Comparison of ENCODE assay signal across 10 cellular contexts in the genomic region with DNA sequence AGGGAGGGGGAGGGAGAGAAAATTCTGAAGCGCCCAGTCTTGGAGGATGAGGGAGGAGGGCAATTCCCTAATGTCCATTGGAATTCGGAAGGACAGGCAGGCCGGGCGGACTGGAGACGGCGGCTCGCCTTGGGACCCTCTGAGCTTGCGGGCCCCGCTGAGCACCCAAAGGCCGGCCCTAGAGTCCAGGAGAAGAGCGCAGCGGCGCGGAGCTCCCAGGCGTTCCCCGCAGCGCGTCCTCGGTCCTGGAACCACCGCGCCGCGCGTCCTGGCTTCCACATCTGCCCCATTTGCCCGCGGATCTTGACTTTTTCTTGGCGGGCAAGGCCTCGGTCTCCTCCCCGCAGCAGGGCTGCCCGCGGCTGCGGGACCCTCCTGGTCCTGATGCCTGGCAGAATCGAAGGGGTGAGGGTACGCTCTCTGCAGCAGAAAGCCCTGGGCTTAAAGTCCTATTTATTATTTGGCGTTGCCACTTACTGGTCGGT. TPM values are rescaled to one million over a fixed set of nuclear protein-coding genes. Genes with fewer than 3 reads are reported as not detected.
DNase-seq lines count a peak whose midpoint lies in the region; ATAC-seq and TF ChIP-seq lines count a peak whose summit lies in the region.
"Had no signal": no experiment of that assay in that cellular context is flagged by ENCODE, and none has a peak within 500 bp of the region (broad histone marks: within the 10 kb centered on the region; RNA-seq: fewer than 3 reads in every experiment).

No MANE protein-coding gene starts in this region.

- peaks cover 0 to 8% (median 8%) of the 10 kb centered on the region in 3 donors for H3K9me3 Mint-ChIP-seq in T-cell

- H3K27me3 ChIP-seq in mesendoderm (ENCODE audit: insufficient read depth, low read length, poor library complexity) (no peaks in the 10 kb centered on the region), thyroid gland (no peaks in the 10 kb centered on the region)

- peak; percentile 10 for DNase-seq in DMS 273 (lab: John Stamatoyannopoulos, UW; ENCODE audit: unreplicated experiment)
- DNase-seq in DMS 273 treated with DMSO at 0.1 percent for 48 hours (lab: John Stamatoyannopoulos, UW), result no peak
- DNase-seq in coronary artery (ENCODE audit: low spot score), result peak; percentile 66
- peak; percentile 50 for DNase-seq in mesendoderm
- peak in 1 of 2 donors; percentile 22 for DNase-seq in thyroid gland
- no peak for DNase-seq in caudate nucleus (lab: John Stamatoyannopoulos, UW)
- no peak for DNase-seq in stimulated activated CD4-positive, alpha-beta T cell treated with anti-CD3 and anti-CD28 coated beads, Interleukin-4, amount 100 ng/mL, for 1 hour
- no peak for DNase-seq in T-cell
- DNase-seq: 8988T had no signal

- no peak overlapping the region for H3K4ac ChIP-seq in mesendoderm (ENCODE audit: low read depth, low read length)

- no peak overlapping the region for H2AK5ac ChIP-seq in mesendoderm (ENCODE audit: low read length)

- H3K79me1 ChIP-seq in mesendoderm (ENCODE audit: low read length), result no peaks in the 10 kb centered on the region

- no peaks in the 10 kb centered on the region for H3K36me3 Mint-ChIP-seq in T-cell

- no peak overlapping the region for H4K8ac ChIP-seq in mesendoderm (ENCODE audit: low read depth, low read length)

- CTCF ChIA-PET in T-cell (lab: Charles Lee), result no interaction called here

- H3K23ac ChIP-seq in mesendoderm (ENCODE audit: low read length), result no peak overlapping the region

- H3K79me2 ChIP-seq in mesendoderm (ENCODE audit: control insufficient read depth, insufficient read depth, low read length), result no peaks in the 10 kb centered on the region

- H3K4me1 ChIP-seq in mesendoderm (ENCODE audit: control insufficient read depth, low read depth, low read length), result peaks cover 6% of the 10 kb centered on the region
- H3K4me1 ChIP-seq in thyroid gland, result peaks cover 50 to 66% of the 10 kb centered on the region in 2 donors

- H4K5ac ChIP-seq in mesendoderm (ENCODE audit: low read length), result no peak overlapping the region

- H2BK5ac ChIP-seq in mesendoderm (ENCODE audit: low read length), result no peak overlapping the region

- no peak for ATAC-seq in T-cell (replicated peaks in 1 of 4)
- ATAC-seq: GM12878 had no signal

- H3K4me2 ChIP-seq in mesendoderm (ENCODE audit: low read length), result peak overlapping the region; percentile 99

- peaks cover 0 to 2% (median 0%) of the 10 kb centered on the region in 3 donors for H3K4me1 Mint-ChIP-seq in T-cell

- H3K27me3 Mint-ChIP-seq in T-cell, result peaks cover 46 to 65% of the 10 kb centered on the region in 2 donors

- TF ChIP-seq CTCF in coronary artery (IDR thresholded peaks at IDR 0.05) (no peak), thyroid gland (IDR thresholded peaks at IDR 0.05) (no peak)

- no peak overlapping the region for H3K4me3 Mint-ChIP-seq in T-cell

- H3K18ac ChIP-seq in mesendoderm (ENCODE audit: low read length), result peak overlapping the region; percentile 30

- peak overlapping the region; percentile 87 for H3K56ac ChIP-seq in mesendoderm (ENCODE audit: low read length)

- H3K9me3 ChIP-seq in thyroid gland, result no peaks in the 10 kb centered on the region

- intact Hi-C loops in thyroid gland (cut with DNase I), result no loop called here

- H3K4me3 ChIP-seq in coronary artery (peak overlapping the region; percentile 64), mesendoderm (ENCODE audit: low read length) (peak overlapping the region; percentile 54), thyroid gland (replicated peaks in 1 of 3) (peak overlapping the region; percentile 24 to 57 (median 41))
- H3K4me3 ChIP-seq: GM12878 had no signal

- TF ChIP-seq POLR2A in thyroid gland (IDR thresholded peaks at IDR 0.05), result peak in 1 of 2 donors; percentile 35

- POLR2A ChIA-PET in T-cell (lab: Charles Lee), result no interaction called here

- peak overlapping the region; percentile 73 for H3K9ac ChIP-seq in mesendoderm (ENCODE audit: low read length)

- WGBS in mesendoderm (ENCODE audit: extremely low coverage, insufficient coverage, low lambda C conversion rate), result no CpG with 5 or more reads among the region's 36 CpGs
- WGBS in thyroid gland, 2 donors, result 3 to 6% methylated on average over 13 to 33 of the region's 36 CpGs

- no peak overlapping the region for H3K27ac Mint-ChIP-seq in T-cell

- H3K27ac ChIP-seq in coronary artery (no peak overlapping the region), mesendoderm (ENCODE audit: low read depth, low read length) (no peak overlapping the region), thyroid gland (peak overlapping the region in 2 of 3 donors; percentile 94 to 98), caudate nucleus (ENCODE audit: low read depth, low read length) (no peak overlapping the region)

- no peak overlapping the region for H2BK120ac ChIP-seq in mesendoderm (ENCODE audit: low read depth, low read length)

- H2BK15ac ChIP-seq in mesendoderm (replicated peaks; ENCODE audit: low read depth), result no peak overlapping the region

- H3K36me3 ChIP-seq in mesendoderm (ENCODE audit: control insufficient read depth, insufficient read depth, low read length), result no peaks in the 10 kb centered on the region
- H3K36me3 ChIP-seq in thyroid gland, result no peaks in the 10 kb centered on the region

RNA-seq across cellular contexts. Expression of a gene that starts 0.7 kb away (rescaled TPM):
- 7.8 TPM for polyA plus RNA-seq in mesendoderm (2013, experiment 1 of 2)
- 8.0 TPM for polyA plus RNA-seq in mesendoderm (2013, experiment 2 of 2)
- 100 to 1,000 TPM in 1 of 4 donors, 10 to 100 TPM in 3; 41.3 to 107 (median 58.6) TPM for total RNA-seq in thyroid gland
- total RNA-seq in T-cell, result 1 to 10 TPM in 1 of 5 donors, under 1 TPM in 2, not detected in 2; 0.55 to 1.4 (median 0.72) TPM

Comparison
In these comparisons a context has a peak if more than half of its experiments do, and no peak if none do; other contexts are left out.
1. DNase-seq: peak in DMS 273 (single experiment), coronary artery (single experiment) and mesendoderm (single experiment); none in DMS 273 treated with DMSO at 0.1 percent for 48 hours (single experiment), caudate nucleus (0 of 61), stimulated activated CD4-positive, alpha-beta T cell treated with anti-CD3 and anti-CD28 coated beads, Interleukin-4, amount 100 ng/mL, for 1 hour (single experiment) and T-cell (0 of 34).
2. H3K27ac ChIP-seq: peak in thyroid gland (2 of 3); none in coronary artery (0 of 2), mesendoderm (single experiment) and caudate nucleus (single experiment).
3. RNA of a gene that starts 0.7 kb away (total RNA-seq): 41.3 to 107 TPM in thyroid gland; 0.55 to 1.4 TPM in T-cell; every median in the first group is over 10 times any median in the second.
4. Peak in every context shown above with its lines, with median percentiles within 50 percentile points of each other: H3K4me3 ChIP-seq.